ENCODE assay signal across 26 cellular contexts in the genomic region with DNA sequence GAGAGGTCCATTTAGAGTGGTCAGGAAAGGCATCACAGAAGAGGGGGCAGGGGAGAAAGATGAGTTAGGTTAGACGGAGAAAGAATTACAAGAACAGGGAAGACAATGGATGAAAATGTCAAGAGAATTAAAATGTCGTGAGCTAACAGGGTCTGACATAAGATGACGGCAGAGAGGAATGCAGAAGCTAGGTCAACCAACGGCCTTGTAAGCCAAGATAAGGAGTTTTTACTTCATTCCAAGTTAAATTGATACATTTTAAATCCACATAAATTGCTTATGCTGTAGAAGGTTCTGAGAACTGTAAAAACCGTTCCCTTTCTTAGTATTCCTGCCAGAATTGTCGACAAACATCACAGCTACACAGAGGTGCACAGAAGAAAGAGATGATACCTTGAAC.
"Had no signal": no experiment of that assay in that cellular context is flagged by ENCODE, and none has a peak within 500 bp of the region (broad histone marks: within the 10 kb centered on the region; RNA-seq: fewer than 3 reads in every experiment).

No MANE protein-coding gene starts in this region.

- H3K27ac ChIP-seq: HL-60, KMS-11, PC-9, Peyer's patch, SJCRH30 had no signal

- H3K27ac Mint-ChIP-seq: IgD-negative memory B cell had no signal

- H3K4me3 ChIP-seq: K562, PC-9, Peyer's patch, SJCRH30 had no signal

- H3K9ac ChIP-seq: KMS-11 had no signal

- DNase-seq: Kasumi-1, MV-4-11, NCI-H1092, NCI-H1105 treated with DMSO at 0.1 percent for 48 hours, NCI-H1417 treated with DMSO at 0.1 percent for 48 hours, NCI-H146, NCI-H1694 treated with DMSO at 0.1 percent for 48 hours, NCI-H1930, NCI-H2081, NCI-H2107, NCI-H226, NCI-H446, NCI-H510A, NCI-H524 treated with DMSO at 0.1 percent for 48 hours, NCI-H69, NCI-H774, PC-9, Peyer's patch, SHP77 treated with DMSO at 0.1 percent for 48 hours, SJCRH30 had no signal

- H3K27me3 ChIP-seq: Peyer's patch, SJCRH30 had no signal

- H3K4me2 ChIP-seq: KMS-11, PC-9 had no signal

- ATAC-seq: K562, Right ventricle myocardium inferior, SK-N-SH treated with all-trans-retinoic acid at 6 μM for 48 hours had no signal

- H3K9me3 ChIP-seq: Peyer's patch, SJCRH30 had no signal

- H3K27me3 Mint-ChIP-seq: IgD-negative memory B cell had no signal

- H3K4me3 Mint-ChIP-seq: IgD-negative memory B cell had no signal

- H3K4me1 Mint-ChIP-seq: IgD-negative memory B cell had no signal

- H3K36me3 ChIP-seq: Peyer's patch, SJCRH30 had no signal

- H2AFZ ChIP-seq: PC-9 had no signal

- H3K36me3 Mint-ChIP-seq: IgD-negative memory B cell had no signal

- H3K4me1 ChIP-seq: Peyer's patch, SJCRH30 had no signal
